8 cellular contexts compared by ENCODE assay signal in genomic region chr2:88329815-88330603, GRCh38.
DNase-seq lines count a peak whose midpoint lies in the region; ATAC-seq and FAIRE-seq lines count a peak whose summit lies in the region.

No MANE protein-coding gene starts in this region.

- DNase-seq in NK-92 treated with Interleukin-12 subunit alpha and Interleukin-12 subunit beta, amount 100 ng/mL, for 24 hours (lab: John Stamatoyannopoulos, UW) = peak; percentile 17
- DNase-seq in NK-92 (lab: John Stamatoyannopoulos, UW; ENCODE audit: unreplicated experiment) = no peak
- DNase-seq in NCI-H82 treated with DMSO at 0.1 percent for 48 hours (lab: John Stamatoyannopoulos, UW; ENCODE audit: unreplicated experiment) = peak; percentile 96
- peak; percentile 32 for DNase-seq in myocyte (ENCODE audit: low read depth)
- no peak for DNase-seq in middle frontal gyrus (ENCODE audit: extremely low spot score, low spot score)
- no peak for DNase-seq in T-helper 2 cell
- DNase-seq in frontal cortex (ENCODE audit: low spot score in 2 of 2) = no peak

- no peak for FAIRE-seq in frontal cortex (lab: Jason Lieb, UNC)

- ATAC-seq in HG03135 (IDR thresholded peaks at IDR 0.05; ENCODE audit: unreplicated experiment) = peak; percentile 80

Comparison
In these comparisons a context has a peak if more than half of its experiments do, and no peak if none do; other contexts are left out.
1. DNase-seq: peak in NK-92 treated with Interleukin-12 subunit alpha and Interleukin-12 subunit beta, amount 100 ng/mL, for 24 hours (single experiment), NCI-H82 treated with DMSO at 0.1 percent for 48 hours (single experiment) and myocyte (single experiment); none in NK-92 (single experiment), middle frontal gyrus (single experiment), T-helper 2 cell (0 of 5) and frontal cortex (0 of 2).